8 cellular contexts compared by ENCODE assay signal in the genomic region with DNA sequence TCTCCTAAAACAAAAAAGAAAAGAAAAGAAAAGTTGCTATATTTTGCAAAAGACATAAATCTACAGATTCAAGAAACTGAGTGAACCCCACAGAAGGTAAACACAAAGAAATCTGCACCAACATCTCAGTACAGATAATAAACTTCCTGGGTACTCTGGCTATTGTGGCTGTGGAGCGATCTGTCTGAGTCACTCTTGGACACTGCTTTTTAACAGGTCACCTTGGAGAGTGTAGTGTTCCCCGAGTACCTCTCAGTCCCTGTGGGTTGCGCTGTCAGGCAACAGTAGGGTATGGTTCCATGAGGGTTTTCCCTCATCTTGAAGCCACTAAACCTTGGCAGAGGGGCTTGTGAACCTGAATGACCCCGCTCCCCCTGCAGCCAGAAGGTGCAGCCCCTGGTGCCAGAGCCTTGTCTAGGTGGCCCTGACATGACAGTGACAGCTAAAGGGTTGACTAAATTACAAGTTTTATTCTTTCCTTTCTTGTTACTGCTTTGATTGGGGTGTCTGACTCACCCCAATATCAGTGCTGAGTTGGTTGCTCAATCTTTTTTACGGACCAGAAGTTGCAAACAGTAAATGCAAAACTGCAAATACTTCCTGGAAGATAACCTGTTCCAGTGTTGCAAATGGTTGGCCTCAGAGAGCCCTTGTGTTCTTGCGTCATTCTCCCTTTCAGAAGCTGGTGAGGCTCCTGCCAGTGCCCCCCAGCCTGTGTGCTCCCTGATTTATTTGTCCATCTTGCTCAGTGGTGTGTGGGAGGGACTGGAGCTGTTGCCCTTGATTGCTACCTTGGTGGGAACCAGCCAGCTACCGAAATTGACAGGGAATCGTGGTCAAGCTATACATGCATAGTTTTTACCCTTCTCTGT. TPM values are rescaled to one million over a fixed set of nuclear protein-coding genes. Genes with fewer than 3 reads are reported as not detected.
DNase-seq lines count a peak whose midpoint lies in the region; ATAC-seq, FAIRE-seq and TF ChIP-seq lines count a peak whose summit lies in the region.

No MANE protein-coding gene starts in this region.

- H3K27ac Mint-ChIP-seq in activated naive CD8-positive, alpha-beta T cell treated with anti-CD3 and anti-CD28 coated beads for 36 hours = peak overlapping the region; percentile 17
- H3K27ac Mint-ChIP-seq in activated naive CD8-positive, alpha-beta T cell treated with anti-CD3 and anti-CD28 coated beads, Interleukin-2, amount 50 U/mL, for 24 hours = no peak overlapping the region
- peak overlapping the region; percentile 34 for H3K27ac Mint-ChIP-seq in activated T-helper 17 cell treated with anti-CD3 and anti-CD28 coated beads, Interleukin-2, amount 50 U/mL, for 72 hours
- no peak overlapping the region for H3K27ac Mint-ChIP-seq in T-helper 2 cell treated with Interferon-gamma antibody and Interleukin-4, amounts not matched to agents 5 μg/mL and 100 μg/mL, for 36 hours

- H3K79me2 ChIP-seq in keratinocyte (ENCODE audit: control insufficient read depth, insufficient read depth, low read length) = peaks cover 8% of the 10 kb centered on the region

- H4K20me1 ChIP-seq in keratinocyte (ENCODE audit: control insufficient read depth, extremely low read depth, insufficient read depth, low read length) = no peaks in the 10 kb centered on the region

- H3K36me3 Mint-ChIP-seq in activated naive CD8-positive, alpha-beta T cell treated with anti-CD3 and anti-CD28 coated beads for 36 hours = peaks cover 2% of the 10 kb centered on the region
- H3K36me3 Mint-ChIP-seq in activated naive CD8-positive, alpha-beta T cell treated with anti-CD3 and anti-CD28 coated beads, Interleukin-2, amount 50 U/mL, for 24 hours (ENCODE audit: low read depth) = peaks cover 2% of the 10 kb centered on the region
- no peaks in the 10 kb centered on the region for H3K36me3 Mint-ChIP-seq in activated T-helper 17 cell treated with anti-CD3 and anti-CD28 coated beads, Interleukin-2, amount 50 U/mL, for 72 hours (ENCODE audit: low read depth)
- peaks cover 2% of the 10 kb centered on the region for H3K36me3 Mint-ChIP-seq in T-helper 2 cell treated with Interferon-gamma antibody and Interleukin-4, amounts not matched to agents 5 μg/mL and 100 μg/mL, for 36 hours (ENCODE audit: low read depth)

- H3K9me3 Mint-ChIP-seq in activated naive CD8-positive, alpha-beta T cell treated with anti-CD3 and anti-CD28 coated beads for 36 hours = no peaks in the 10 kb centered on the region
- H3K9me3 Mint-ChIP-seq in activated naive CD8-positive, alpha-beta T cell treated with anti-CD3 and anti-CD28 coated beads, Interleukin-2, amount 50 U/mL, for 24 hours = no peaks in the 10 kb centered on the region
- no peaks in the 10 kb centered on the region for H3K9me3 Mint-ChIP-seq in activated T-helper 17 cell treated with anti-CD3 and anti-CD28 coated beads, Interleukin-2, amount 50 U/mL, for 72 hours
- H3K9me3 Mint-ChIP-seq in T-helper 2 cell treated with Interferon-gamma antibody and Interleukin-4, amounts not matched to agents 5 μg/mL and 100 μg/mL, for 36 hours = no peaks in the 10 kb centered on the region

- FAIRE-seq in keratinocyte (lab: Jason Lieb, UNC) = no peak

- TF ChIP-seq EP300 in upper lobe of left lung (IDR thresholded peaks at IDR 0.05) = peak; percentile 47 to 86 (median 80)

- no peak overlapping the region for H3K4me2 ChIP-seq in keratinocyte (ENCODE audit: control insufficient read depth, extremely low read depth, insufficient read depth, low read depth, low read length)

- ATAC-seq in activated naive CD8-positive, alpha-beta T cell treated with anti-CD3 and anti-CD28 coated beads, Interleukin-2, amount 50 U/mL, for 24 hours = no peak
- ATAC-seq in activated T-helper 17 cell treated with anti-CD3 and anti-CD28 coated beads, Interleukin-2, amount 50 U/mL, for 72 hours (replicated peaks) = peak; percentile 42
- peak; percentile 67 to 85 for ATAC-seq in upper lobe of left lung (ENCODE audit: low FRiP score in 2 of 2)

- no peak for TF ChIP-seq CTCF in keratinocyte (optimal IDR thresholded peaks at IDR 0.05 in 1 of 3, IDR thresholded peaks at IDR 0.05 in 1 of 3, conservative IDR thresholded peaks at IDR 0.05 in 1 of 3; ENCODE audit: extremely low read depth in 1 of 3, insufficient read depth in 2 of 3, low read length in 3 of 3)
- no peak for TF ChIP-seq CTCF in upper lobe of left lung (IDR thresholded peaks at IDR 0.05)

- DNase-seq in activated naive CD8-positive, alpha-beta T cell treated with anti-CD3 and anti-CD28 coated beads for 36 hours = no peak
- DNase-seq in activated naive CD8-positive, alpha-beta T cell treated with anti-CD3 and anti-CD28 coated beads, Interleukin-2, amount 50 U/mL, for 24 hours = no peak
- DNase-seq in keratinocyte (ENCODE audit: low read depth, low spot score) (no peak), upper lobe of left lung (peak in 1 of 2 donors; percentile 85), nucleus accumbens (lab: John Stamatoyannopoulos, UW) (no peak), UCSD-AML1 (lab: John Stamatoyannopoulos, UW; ENCODE audit: unreplicated experiment) (no peak)
- DNase-seq in T-helper 2 cell treated with Interferon-gamma antibody and Interleukin-4, amounts not matched to agents 5 μg/mL and 100 μg/mL, for 36 hours (ENCODE audit: low spot score) = no peak

- H3K27me3 ChIP-seq in keratinocyte (ENCODE audit: control insufficient read depth, extremely low read depth, insufficient read depth, low read length) = no peaks in the 10 kb centered on the region
- no peaks in the 10 kb centered on the region for H3K27me3 ChIP-seq in upper lobe of left lung

- TF ChIP-seq POLR2A in upper lobe of left lung (IDR thresholded peaks at IDR 0.05) = peak in 1 of 4 donors; percentile 41

- H3K9me3 ChIP-seq in keratinocyte (ENCODE audit: control insufficient read depth, low read depth, low read length) (no peaks in the 10 kb centered on the region), upper lobe of left lung (no peaks in the 10 kb centered on the region)

- H3K9ac ChIP-seq in keratinocyte (ENCODE audit: control insufficient read depth, extremely low read depth, insufficient read depth, low read length) = no peak overlapping the region

- H3K27ac ChIP-seq in keratinocyte (ENCODE audit: control insufficient read depth, insufficient read depth, low read length) (peak overlapping the region; percentile 28), upper lobe of left lung (peak overlapping the region; percentile 79 to 89 (median 83))

- H2AFZ ChIP-seq in keratinocyte (ENCODE audit: control insufficient read depth, low read length) = no peak overlapping the region

- peaks cover 0 to 7% of the 10 kb centered on the region in 2 experiments for H3K36me3 ChIP-seq in keratinocyte (ENCODE audit: control insufficient read depth in 2 of 2, extremely low read depth in 1 of 2, insufficient read depth in 2 of 2, low read length in 2 of 2)
- H3K36me3 ChIP-seq in upper lobe of left lung = peaks cover 0 to 8% (median 0%) of the 10 kb centered on the region in 4 donors

- no peak overlapping the region for H3K4me3 Mint-ChIP-seq in activated naive CD8-positive, alpha-beta T cell treated with anti-CD3 and anti-CD28 coated beads for 36 hours
- no peak overlapping the region for H3K4me3 Mint-ChIP-seq in activated naive CD8-positive, alpha-beta T cell treated with anti-CD3 and anti-CD28 coated beads, Interleukin-2, amount 50 U/mL, for 24 hours
- no peak overlapping the region for H3K4me3 Mint-ChIP-seq in activated T-helper 17 cell treated with anti-CD3 and anti-CD28 coated beads, Interleukin-2, amount 50 U/mL, for 72 hours
- no peak overlapping the region for H3K4me3 Mint-ChIP-seq in T-helper 2 cell treated with Interferon-gamma antibody and Interleukin-4, amounts not matched to agents 5 μg/mL and 100 μg/mL, for 36 hours

- no peaks in the 10 kb centered on the region for H3K9me1 ChIP-seq in keratinocyte (ENCODE audit: control insufficient read depth, extremely low read depth, insufficient read depth, low read length)

- dilution Hi-C loops in keratinocyte (cut with MboI; ENCODE audit: extremely low pct_ligation_motif_present, low sequenced_read_pairs) = no loop called here

- H3K4me1 Mint-ChIP-seq in activated naive CD8-positive, alpha-beta T cell treated with anti-CD3 and anti-CD28 coated beads for 36 hours = peaks cover 18% of the 10 kb centered on the region
- H3K4me1 Mint-ChIP-seq in activated naive CD8-positive, alpha-beta T cell treated with anti-CD3 and anti-CD28 coated beads, Interleukin-2, amount 50 U/mL, for 24 hours = peaks cover 4% of the 10 kb centered on the region
- H3K4me1 Mint-ChIP-seq in activated T-helper 17 cell treated with anti-CD3 and anti-CD28 coated beads, Interleukin-2, amount 50 U/mL, for 72 hours = peaks cover 13% of the 10 kb centered on the region
- H3K4me1 Mint-ChIP-seq in T-helper 2 cell treated with Interferon-gamma antibody and Interleukin-4, amounts not matched to agents 5 μg/mL and 100 μg/mL, for 36 hours (ENCODE audit: low read depth) = peaks cover 8% of the 10 kb centered on the region

- 55 to 61% methylated on average over 8 of the region's 8 CpGs for WGBS in upper lobe of left lung, 2 donors

- peaks cover 24% of the 10 kb centered on the region for H3K4me1 ChIP-seq in keratinocyte (ENCODE audit: control insufficient read depth, extremely low read depth, insufficient read depth, low read length)
- peaks cover 32 to 57% (median 48%) of the 10 kb centered on the region in 4 donors for H3K4me1 ChIP-seq in upper lobe of left lung

- no peaks in the 10 kb centered on the region for H3K27me3 Mint-ChIP-seq in activated naive CD8-positive, alpha-beta T cell treated with anti-CD3 and anti-CD28 coated beads for 36 hours
- H3K27me3 Mint-ChIP-seq in activated naive CD8-positive, alpha-beta T cell treated with anti-CD3 and anti-CD28 coated beads, Interleukin-2, amount 50 U/mL, for 24 hours = no peaks in the 10 kb centered on the region
- no peaks in the 10 kb centered on the region for H3K27me3 Mint-ChIP-seq in activated T-helper 17 cell treated with anti-CD3 and anti-CD28 coated beads, Interleukin-2, amount 50 U/mL, for 72 hours
- H3K27me3 Mint-ChIP-seq in T-helper 2 cell treated with Interferon-gamma antibody and Interleukin-4, amounts not matched to agents 5 μg/mL and 100 μg/mL, for 36 hours (ENCODE audit: low read depth) = no peaks in the 10 kb centered on the region

- H3K4me3 ChIP-seq in keratinocyte (ENCODE audit: control insufficient read depth in 2 of 3, extremely low read depth in 1 of 3, insufficient read depth in 2 of 3, low read depth in 1 of 3, low read length in 3 of 3) = no peak overlapping the region
- no peak overlapping the region for H3K4me3 ChIP-seq in upper lobe of left lung

RNA-seq across cellular contexts. Expression of a gene that starts 30.6 kb away (rescaled TPM):
- 10 to 100 TPM; 35.4 to 41.3 TPM for total RNA-seq in activated naive CD8-positive, alpha-beta T cell treated with anti-CD3 and anti-CD28 coated beads for 36 hours
- 10 to 100 TPM; 24.4 to 53.7 TPM for total RNA-seq in activated T-helper 17 cell treated with anti-CD3 and anti-CD28 coated beads, Interleukin-2, amount 50 U/mL, for 72 hours
- 25.9 to 35.0 TPM (median 28.6 TPM) in 3 replicates for polyA plus RNA-seq in keratinocyte
- 56.9 TPM for polyA plus RNA-seq in keratinocyte (2011; ENCODE audit: low read depth)
- polyA plus RNA-seq in keratinocyte (2011; cell fraction: cytosol; rRNA removed) = 18.1 and 28.0 TPM in 2 replicates
- polyA plus RNA-seq in keratinocyte (2011; cell fraction: nucleus; rRNA removed) = 81.8 and 114 TPM in 2 replicates
- 48.4 and 59.6 TPM in 2 replicates for polyA plus RNA-seq in keratinocyte (2012; ENCODE audit: low replicate concordance)
- 32.7 to 104 TPM (median 40.3 TPM) in 3 replicates for polyA minus RNA-seq in keratinocyte
- 72.1 TPM for polyA minus RNA-seq in keratinocyte (2011; cell fraction: cytosol; rRNA and poly(A)+ RNA removed)
- polyA minus RNA-seq in keratinocyte (2011; cell fraction: nucleus; rRNA and poly(A)+ RNA removed) = 80.5 and 92.7 TPM in 2 replicates
- 100 to 1,000 TPM; 107 to 257 (median 194) TPM for total RNA-seq in upper lobe of left lung

RNA-seq across cellular contexts. Expression of a gene that starts 48.9 kb away (rescaled TPM):
- 10 to 100 TPM; 19.6 to 22.1 TPM for total RNA-seq in activated naive CD8-positive, alpha-beta T cell treated with anti-CD3 and anti-CD28 coated beads for 36 hours
- 10 to 100 TPM; 30.5 to 51.7 TPM for total RNA-seq in activated T-helper 17 cell treated with anti-CD3 and anti-CD28 coated beads, Interleukin-2, amount 50 U/mL, for 72 hours
- polyA plus RNA-seq in keratinocyte = 41.0 to 72.4 TPM (median 47.0 TPM) in 3 replicates
- 19.5 TPM for polyA plus RNA-seq in keratinocyte (2011; ENCODE audit: low read depth)
- 39.1 and 45.4 TPM in 2 replicates for polyA plus RNA-seq in keratinocyte (2011; cell fraction: cytosol; rRNA removed)
- polyA plus RNA-seq in keratinocyte (2011; cell fraction: nucleus; rRNA removed) = 46.7 and 51.3 TPM in 2 replicates
- polyA plus RNA-seq in keratinocyte (2012; ENCODE audit: low replicate concordance) = 21.7 and 29.1 TPM in 2 replicates
- 37.6 to 94.8 TPM (median 56.3 TPM) in 3 replicates for polyA minus RNA-seq in keratinocyte
- polyA minus RNA-seq in keratinocyte (2011; cell fraction: cytosol; rRNA and poly(A)+ RNA removed) = 50.5 TPM
- 10.4 and 20.2 TPM in 2 replicates for polyA minus RNA-seq in keratinocyte (2011; cell fraction: nucleus; rRNA and poly(A)+ RNA removed)
- total RNA-seq in upper lobe of left lung = 10 to 100 TPM; 27.5 to 75.4 (median 43.1) TPM

Comparison
In these comparisons a context has a peak if more than half of its experiments do, and no peak if none do; other contexts are left out.
1. H3K27ac Mint-ChIP-seq: peak in activated naive CD8-positive, alpha-beta T cell treated with anti-CD3 and anti-CD28 coated beads for 36 hours (single experiment) and activated T-helper 17 cell treated with anti-CD3 and anti-CD28 coated beads, Interleukin-2, amount 50 U/mL, for 72 hours (single experiment); none in activated naive CD8-positive, alpha-beta T cell treated with anti-CD3 and anti-CD28 coated beads, Interleukin-2, amount 50 U/mL, for 24 hours (single experiment) and T-helper 2 cell treated with Interferon-gamma antibody and Interleukin-4, amounts not matched to agents 5 μg/mL and 100 μg/mL, for 36 hours (single experiment).